Comparison of ENCODE assay signal across 8 cellular contexts in genomic region chr3:39154323-39155021, GRCh38. TPM values are rescaled to one million over a fixed set of nuclear protein-coding genes. Genes with fewer than 3 reads are reported as not detected.
DNase-seq lines count a peak whose midpoint lies in the region; ATAC-seq and TF ChIP-seq lines count a peak whose summit lies in the region.

No MANE protein-coding gene starts in this region.

- peaks cover 5 to 21% of the 10 kb centered on the region in 2 donors for H3K36me3 ChIP-seq in muscle layer of duodenum (ENCODE audit: control insufficient read depth in 1 of 2, insufficient read depth in 2 of 2, low read length in 2 of 2)

- POLR2A ChIA-PET in AG04450 (lab: Yijun Ruan, JAX) = no interaction called here

- no peak for ATAC-seq in GM21390 (IDR thresholded peaks at IDR 0.05; ENCODE audit: unreplicated experiment)
- no peak for ATAC-seq in HG02973 (IDR thresholded peaks at IDR 0.05; ENCODE audit: unreplicated experiment)

- peaks cover 3% of the 10 kb centered on the region for H3K27me3 ChIP-seq in AG04450 (ENCODE audit: control insufficient read depth, insufficient read depth, low read length)
- no peaks in the 10 kb centered on the region for H3K27me3 ChIP-seq in muscle layer of duodenum (ENCODE audit: low read depth, low read length)

- H3K27ac ChIP-seq in AG04450 (ENCODE audit: low read depth, low read length) (peak overlapping the region; percentile 2), muscle layer of duodenum (ENCODE audit: low read length) (peak overlapping the region; percentile 72)

- peaks cover 11 to 13% of the 10 kb centered on the region in 2 donors for H3K4me1 ChIP-seq in muscle layer of duodenum (ENCODE audit: control insufficient read depth in 1 of 2, insufficient read depth in 2 of 2, low read length in 2 of 2)

- TF ChIP-seq CTCF in AG04450 (IDR thresholded peaks at IDR 0.05; ENCODE audit: low read depth, low read length) = no peak

- H3K9me3 ChIP-seq in AG04450 (ENCODE audit: control insufficient read depth, insufficient read depth, low read length) (no peaks in the 10 kb centered on the region; the same call in 1 of the 2 replicates), muscle layer of duodenum (ENCODE audit: control insufficient read depth in 1 of 2, low read length in 2 of 2) (no peaks in the 10 kb centered on the region)

- CTCF ChIA-PET in AG04450 (lab: Charles Lee) = no interaction called here

- DNase-seq in AG04450 (ENCODE audit: low read depth, low spot score) (no peak), NCI-H226 (peak; percentile 41), ecto neural progenitor cell (ENCODE audit: low spot score) (peak; percentile 79), SIG-M5 (lab: John Stamatoyannopoulos, UW) (no peak), germinal center (ENCODE audit: low spot score) (no peak)

- no peak overlapping the region for H3K4me3 ChIP-seq in AG04450 (ENCODE audit: low read depth, low read length)
- peak overlapping the region; percentile 26 to 46 for H3K4me3 ChIP-seq in muscle layer of duodenum (ENCODE audit: low read depth in 1 of 2, low read length in 2 of 2)

RNA-seq across cellular contexts. Expression of gene CSRNP1, which starts 1.1 kb away (rescaled TPM):
- 5.9 and 6.8 TPM in 2 replicates for polyA plus RNA-seq in AG04450 (2011; rRNA removed)
- 12.4 and 17.8 TPM in 2 replicates for polyA minus RNA-seq in AG04450 (2011; rRNA and poly(A)+ RNA removed)

RNA-seq across cellular contexts. Expression of gene XIRP1, which starts 37.9 kb away (rescaled TPM):
- 0.02 TPM in 1 of 2 replicates, not detected in the other for polyA plus RNA-seq in AG04450 (2011; rRNA removed)
- 0.05 TPM in 1 of 2 replicates, not detected in the other for polyA minus RNA-seq in AG04450 (2011; rRNA and poly(A)+ RNA removed)

RNA-seq across cellular contexts. Expression of gene TTC21A, which starts 47.0 kb away (rescaled TPM):
- 1.6 and 2.8 TPM in 2 replicates for polyA plus RNA-seq in AG04450 (2011; rRNA removed)
- 3.0 and 4.2 TPM in 2 replicates for polyA minus RNA-seq in AG04450 (2011; rRNA and poly(A)+ RNA removed)

RNA-seq across cellular contexts. Expression of gene GORASP1, which starts 47.0 kb away (rescaled TPM):
- polyA plus RNA-seq in AG04450 (2011; rRNA removed) = 43.7 and 47.6 TPM in 2 replicates
- 45.7 and 60.5 TPM in 2 replicates for polyA minus RNA-seq in AG04450 (2011; rRNA and poly(A)+ RNA removed)

Comparison
In these comparisons a context has a peak if more than half of its experiments do, and no peak if none do; other contexts are left out.
1. DNase-seq: peak in NCI-H226 (single experiment) and ecto neural progenitor cell (single experiment); none in AG04450 (single experiment), SIG-M5 (single experiment) and germinal center (single experiment).